Comparison of ENCODE assay signal across 9 cellular contexts in the genomic region with DNA sequence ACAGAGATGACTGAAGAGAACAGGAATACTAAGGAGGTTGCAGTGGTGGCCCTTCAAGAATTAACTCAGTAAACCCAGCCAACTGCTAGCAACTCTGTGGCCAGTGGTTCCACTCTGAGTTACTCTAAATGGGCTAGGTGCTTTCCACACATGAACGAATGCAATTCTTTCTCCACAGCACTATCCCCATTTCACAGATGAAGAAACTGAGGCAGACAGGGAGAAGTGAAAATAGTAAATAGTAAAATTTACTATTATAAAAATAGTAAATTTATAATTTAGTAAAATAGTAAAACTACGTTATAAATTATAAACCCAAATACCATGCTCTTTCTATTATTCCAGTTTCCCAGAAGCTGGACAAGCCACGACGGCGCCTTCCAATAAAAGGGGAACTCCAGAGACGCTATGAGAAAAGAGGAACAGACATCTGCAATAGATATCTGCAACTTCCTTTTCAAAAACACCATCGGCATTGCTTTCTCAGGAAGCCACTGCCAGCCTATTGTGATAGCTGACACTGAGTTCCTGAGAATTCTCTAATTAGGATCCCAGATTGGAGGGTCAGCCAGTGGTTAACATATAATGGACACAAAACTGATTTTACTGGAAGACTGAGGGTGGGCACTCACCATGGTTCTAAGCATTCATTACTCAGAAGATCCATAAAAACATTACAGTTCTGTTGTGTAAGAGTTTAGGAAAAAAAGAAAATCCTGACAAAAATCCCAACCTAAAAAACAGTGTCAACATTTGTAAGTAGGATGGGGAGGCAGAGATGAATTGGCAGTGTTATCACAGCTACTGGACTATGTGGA. TPM values are rescaled to one million over a fixed set of nuclear protein-coding genes. Genes with fewer than 3 reads are reported as not detected.
DNase-seq lines count a peak whose midpoint lies in the region; ATAC-seq, FAIRE-seq and TF ChIP-seq lines count a peak whose summit lies in the region.
"Had no signal": no experiment of that assay in that cellular context is flagged by ENCODE, and none has a peak within 500 bp of the region (broad histone marks: within the 10 kb centered on the region; RNA-seq: fewer than 3 reads in every experiment).

No MANE protein-coding gene starts in this region.

- H3K4me1 Mint-ChIP-seq in activated CD8-positive, alpha-beta T cell treated with anti-CD3 and anti-CD28 coated beads for 36 hours (ENCODE audit: low read depth): peaks cover 88% of the 10 kb centered on the region

- H3K27ac ChIP-seq in AG04450 (ENCODE audit: low read depth, low read length) (peak overlapping the region; percentile 4), GM23248 (peak overlapping the region; percentile 31), lower lobe of right lung (peak overlapping the region; percentile 50)

- DNase-seq in AG04450 (ENCODE audit: low read depth, low spot score) (no peak), GM23248 (peak; percentile 35), lower lobe of right lung (no peak), urothelium cell line (ENCODE audit: low spot score) (no peak), glomerular visceral epithelial cell (ENCODE audit: extremely low spot score) (no peak)
- no peak for DNase-seq in activated CD8-positive, alpha-beta T cell treated with anti-CD3 and anti-CD28 coated beads for 36 hours
- DNase-seq in stimulated activated CD4-positive, alpha-beta T cell treated with anti-CD3 and anti-CD28 coated beads, Interleukin-12 subunit alpha, Interleukin-12 subunit beta, amount 100 ng/mL, for 4 hours: no peak

- CTCF ChIA-PET in AG04450 (lab: Charles Lee): interaction anchor here (0.6 to 1.4 kb wide), 3 partner anchors 51 to 113 kb away, joined by 3 to 5 read pairs (median 3); no protein-coding TSS in a partner anchor
- CTCF ChIA-PET in activated CD8-positive, alpha-beta T cell treated with anti-CD3 and anti-CD28 coated beads for 36 hours (lab: Charles Lee): interaction anchor here (0.8 to 1.3 kb wide), 5 partner anchors 12 to 62 kb away, joined by 3 to 5 read pairs (median 4); no protein-coding TSS in a partner anchor

- H3K79me2 ChIP-seq in GM23248 (ENCODE audit: insufficient read depth): peaks cover 100% of the 10 kb centered on the region

- in situ Hi-C loops in GM23248 (cut with MboI): no loop called here

- POLR2A ChIA-PET in AG04450 (lab: Yijun Ruan, JAX): interaction anchor here (0.6 kb wide), 1 partner anchor 34 kb away, joined by 3 read pairs; no protein-coding TSS in a partner anchor
- POLR2A ChIA-PET in activated CD8-positive, alpha-beta T cell treated with anti-CD3 and anti-CD28 coated beads for 36 hours (lab: Charles Lee): interaction anchor here (0.7 to 2.4 kb wide), 10 partner anchors 9 to 68 kb away, joined by 3 to 18 read pairs (median 3); partner anchors contain the start of gene FKBP1A

- H3K36me3 ChIP-seq in GM23248 (ENCODE audit: low read depth) (peaks cover 4% of the 10 kb centered on the region), lower lobe of right lung (peaks cover 35% of the 10 kb centered on the region)

- H3K9me2 ChIP-seq in GM23248 (ENCODE audit: insufficient read depth): no peaks in the 10 kb centered on the region

- no peak overlapping the region for H3K4me3 Mint-ChIP-seq in activated CD8-positive, alpha-beta T cell treated with anti-CD3 and anti-CD28 coated beads for 36 hours

- FAIRE-seq in urothelium cell line (lab: Jason Lieb, UNC): no peak

- peaks cover 42% of the 10 kb centered on the region for H3K4me1 ChIP-seq in GM23248 (ENCODE audit: insufficient read depth)
- peaks cover 100% of the 10 kb centered on the region for H3K4me1 ChIP-seq in lower lobe of right lung

- H3K4me3 ChIP-seq in AG04450 (ENCODE audit: low read depth, low read length) (no peak overlapping the region), GM23248 (no peak overlapping the region), lower lobe of right lung (no peak overlapping the region)
- H3K4me3 ChIP-seq: Peyer's patch had no signal

- H3K9ac ChIP-seq in GM23248: no peak overlapping the region

- 23 to 24% methylated on average over 7 of the region's 7 CpGs for WGBS in GM23248 (ENCODE audit: low coverage in 1 of 2, low lambda C conversion rate in 2 of 2, missing lambda C conversion rate in 2 of 2), 2 experiments

- ATAC-seq in activated CD8-positive, alpha-beta T cell treated with anti-CD3 and anti-CD28 coated beads for 36 hours: no peak
- ATAC-seq in lower lobe of right lung (peak; percentile 37 to 58), GM18873 (IDR thresholded peaks at IDR 0.05; ENCODE audit: low FRiP score, unreplicated experiment) (no peak)

- intact Hi-C loops in activated CD8-positive, alpha-beta T cell treated with anti-CD3 and anti-CD28 coated beads for 36 hours (cut with micrococcal nuclease): loop anchor here (5.0 kb wide), 1 partner anchor 49 kb away; the partner anchor contains the start of gene SDCBP2
- intact Hi-C loops in lower lobe of right lung (cut with DNase I): no loop called here

- no peaks in the 10 kb centered on the region for H3K27me3 Mint-ChIP-seq in activated CD8-positive, alpha-beta T cell treated with anti-CD3 and anti-CD28 coated beads for 36 hours

- H3F3A ChIP-seq in GM23248 (ENCODE audit: insufficient read depth): peaks cover 28% of the 10 kb centered on the region

- peak overlapping the region; percentile 2 for H3K4me2 ChIP-seq in GM23248 (ENCODE audit: unreplicated experiment)

- H3K27me3 ChIP-seq in AG04450 (ENCODE audit: control insufficient read depth, insufficient read depth, low read length) (no peaks in the 10 kb centered on the region), GM23248 (replicated peaks; ENCODE audit: insufficient read depth) (no peaks in the 10 kb centered on the region), lower lobe of right lung (ENCODE audit: low read depth) (no peaks in the 10 kb centered on the region)
- H3K27me3 ChIP-seq: Peyer's patch had no signal

- TF ChIP-seq CTCF in AG04450 (IDR thresholded peaks at IDR 0.05; ENCODE audit: low read depth, low read length) (no peak), lower lobe of right lung (IDR thresholded peaks at IDR 0.05) (no peak)
- TF ChIP-seq CTCF in activated CD8-positive, alpha-beta T cell treated with anti-CD3 and anti-CD28 coated beads for 36 hours (IDR thresholded peaks at IDR 0.05): no peak

- H3K9me3 Mint-ChIP-seq in activated CD8-positive, alpha-beta T cell treated with anti-CD3 and anti-CD28 coated beads for 36 hours: no peaks in the 10 kb centered on the region

- no peak overlapping the region for H2AFZ ChIP-seq in GM23248

- H3K36me3 Mint-ChIP-seq in activated CD8-positive, alpha-beta T cell treated with anti-CD3 and anti-CD28 coated beads for 36 hours (ENCODE audit: low read depth): peaks cover 48% of the 10 kb centered on the region

- peaks cover 14% of the 10 kb centered on the region; the same call in 1 of the 2 replicates for H4K20me1 ChIP-seq in GM23248 (ENCODE audit: insufficient read depth)

- peak overlapping the region; percentile 81 for H3K27ac Mint-ChIP-seq in activated CD8-positive, alpha-beta T cell treated with anti-CD3 and anti-CD28 coated beads for 36 hours

- no peaks in the 10 kb centered on the region for H3K9me3 ChIP-seq in AG04450 (ENCODE audit: control insufficient read depth, insufficient read depth, low read length)
- no peaks in the 10 kb centered on the region for H3K9me3 ChIP-seq in GM23248 (ENCODE audit: low read depth)
- no peaks in the 10 kb centered on the region for H3K9me3 ChIP-seq in lower lobe of right lung
- H3K9me3 ChIP-seq: Peyer's patch had no signal

RNA-seq across cellular contexts. Expression of gene FKBP1A, which starts 16.2 kb away (rescaled TPM):
- 579 and 685 TPM in 2 replicates for polyA plus RNA-seq in AG04450 (2011; rRNA removed)
- 267 and 279 TPM in 2 replicates for polyA minus RNA-seq in AG04450 (2011; rRNA and poly(A)+ RNA removed)
- 150 and 162 TPM in 2 replicates for total RNA-seq in GM23248 (2014; rRNA removed; shearing (Covaris generic))
- polyA plus RNA-seq in GM23248 (2016; fragmentation: Nextera tagmentation; extraction: Ambion mirVana): 844 and 887 TPM in 2 replicates
- 100 to 1,000 TPM; 259 to 282 TPM for total RNA-seq in activated CD8-positive, alpha-beta T cell treated with anti-CD3 and anti-CD28 coated beads for 36 hours
- total RNA-seq in lower lobe of right lung: 291 TPM

RNA-seq across cellular contexts. Expression of gene SDCBP2, which starts 47.7 kb away (rescaled TPM):
- polyA plus RNA-seq in AG04450 (2011; rRNA removed) (2.0 and 2.1 TPM in 2 replicates), GM23248 (2016; fragmentation: Nextera tagmentation; extraction: Ambion mirVana) (4.1 and 4.2 TPM in 2 replicates)
- polyA minus RNA-seq in AG04450 (2011; rRNA and poly(A)+ RNA removed): 0.48 and 0.55 TPM in 2 replicates
- total RNA-seq in GM23248 (2014; rRNA removed; shearing (Covaris generic)): 4.9 and 5.5 TPM in 2 replicates
- total RNA-seq in activated CD8-positive, alpha-beta T cell treated with anti-CD3 and anti-CD28 coated beads for 36 hours: 1 to 10 TPM; 3.0 to 3.7 TPM
- 10.8 TPM for total RNA-seq in lower lobe of right lung

Comparison
In these comparisons a context has a peak if more than half of its experiments do, and no peak if none do; other contexts are left out.
1. ATAC-seq: peak in lower lobe of right lung (2 of 2); none in activated CD8-positive, alpha-beta T cell treated with anti-CD3 and anti-CD28 coated beads for 36 hours (single experiment) and GM18873 (single experiment).
2. Peak in every context shown above with its lines, with median percentiles within 50 percentile points of each other: H3K27ac ChIP-seq.